Comparison of ENCODE assay signal across 2 cellular contexts in the genomic region with DNA sequence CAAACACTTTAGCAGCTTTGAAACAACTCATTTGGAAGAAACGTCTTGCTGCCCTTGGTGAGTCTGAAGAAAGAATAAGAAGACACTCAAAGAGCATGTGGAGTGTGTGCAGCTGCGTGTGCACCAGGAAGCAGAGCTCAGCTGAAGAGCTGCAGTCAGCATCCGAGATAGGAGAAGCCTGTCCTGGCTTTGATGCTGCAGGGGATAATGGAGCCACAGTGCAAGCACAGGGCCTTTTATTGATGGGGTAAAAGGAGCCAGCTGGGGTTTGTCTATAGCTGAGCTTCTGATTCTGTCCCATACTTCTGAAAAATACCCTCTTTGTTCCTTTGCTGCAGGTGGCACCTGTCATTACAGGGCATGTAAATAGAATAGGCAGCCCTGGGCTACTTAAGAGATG.
TF ChIP-seq lines count a peak whose summit lies in the region.

No MANE protein-coding gene starts in this region.

TF ChIP-seq in SK-N-SH, 30 proteins besides CTCF, POLR2A, EP300 and RAD21 (continued from another document):
- TF ChIP-seq, protein P1, sequence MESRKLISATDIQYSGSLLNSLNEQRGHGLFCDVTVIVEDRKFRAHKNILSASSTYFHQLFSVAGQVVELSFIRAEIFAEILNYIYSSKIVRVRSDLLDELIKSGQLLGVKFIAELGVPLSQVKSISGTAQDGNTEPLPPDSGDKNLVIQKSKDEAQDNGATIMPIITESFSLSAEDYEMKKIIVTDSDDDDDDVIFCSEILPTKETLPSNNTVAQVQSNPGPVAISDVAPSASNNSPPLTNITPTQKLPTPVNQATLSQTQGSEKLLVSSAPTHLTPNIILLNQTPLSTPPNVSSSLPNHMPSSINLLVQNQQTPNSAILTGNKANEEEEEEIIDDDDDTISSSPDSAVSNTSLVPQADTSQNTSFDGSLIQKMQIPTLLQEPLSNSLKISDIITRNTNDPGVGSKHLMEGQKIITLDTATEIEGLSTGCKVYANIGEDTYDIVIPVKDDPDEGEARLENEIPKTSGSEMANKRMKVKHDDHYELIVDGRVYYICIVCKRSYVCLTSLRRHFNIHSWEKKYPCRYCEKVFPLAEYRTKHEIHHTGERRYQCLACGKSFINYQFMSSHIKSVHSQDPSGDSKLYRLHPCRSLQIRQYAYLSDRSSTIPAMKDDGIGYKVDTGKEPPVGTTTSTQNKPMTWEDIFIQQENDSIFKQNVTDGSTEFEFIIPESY (IDR thresholded peaks at IDR 0.05; ENCODE audit: borderline replicate concordance, low read depth): no peak
- TF ChIP-seq, protein P2, sequence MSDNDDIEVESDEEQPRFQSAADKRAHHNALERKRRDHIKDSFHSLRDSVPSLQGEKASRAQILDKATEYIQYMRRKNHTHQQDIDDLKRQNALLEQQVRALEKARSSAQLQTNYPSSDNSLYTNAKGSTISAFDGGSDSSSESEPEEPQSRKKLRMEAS (IDR thresholded peaks at IDR 0.05; ENCODE audit: low read depth): no peak
- TF ChIP-seq NFIC (IDR thresholded peaks at IDR 0.05; ENCODE audit: borderline replicate concordance) (no peak), RFX5 (IDR thresholded peaks at IDR 0.05; ENCODE audit: low read length) (no peak), MEF2A (IDR thresholded peaks at IDR 0.05; ENCODE audit: borderline replicate concordance, low read depth) (no peak), GABPA (IDR thresholded peaks at IDR 0.05; ENCODE audit: low read depth) (no peak), TEAD4 (IDR thresholded peaks at IDR 0.05; ENCODE audit: borderline replicate concordance, insufficient read depth) (no peak), JUND (IDR thresholded peaks at IDR 0.05) (no peak), USF2 (IDR thresholded peaks at IDR 0.05; ENCODE audit: borderline replicate concordance, low read depth, low read length) (no peak), SMC3 (IDR thresholded peaks at IDR 0.05; ENCODE audit: low read depth, low read length) (no peak), CHD2 (IDR thresholded peaks at IDR 0.05; ENCODE audit: low read length, partially characterized antibody) (no peak), FOSL2 (IDR thresholded peaks at IDR 0.05; ENCODE audit: borderline replicate concordance, low read depth) (no peak), SIN3A (IDR thresholded peaks at IDR 0.05; ENCODE audit: borderline replicate concordance, low read depth, low read length) (no peak)
- TF ChIP-seq, protein P3, sequence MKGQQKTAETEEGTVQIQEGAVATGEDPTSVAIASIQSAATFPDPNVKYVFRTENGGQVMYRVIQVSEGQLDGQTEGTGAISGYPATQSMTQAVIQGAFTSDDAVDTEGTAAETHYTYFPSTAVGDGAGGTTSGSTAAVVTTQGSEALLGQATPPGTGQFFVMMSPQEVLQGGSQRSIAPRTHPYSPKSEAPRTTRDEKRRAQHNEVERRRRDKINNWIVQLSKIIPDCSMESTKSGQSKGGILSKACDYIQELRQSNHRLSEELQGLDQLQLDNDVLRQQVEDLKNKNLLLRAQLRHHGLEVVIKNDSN (IDR thresholded peaks at IDR 0.05; ENCODE audit: borderline replicate concordance, low read depth): no peak

TF ChIP-seq in SK-N-SH treated with all-trans-retinoic acid at 6 μM for 48 hours, 23 proteins besides CTCF, POLR2A, EP300 and RAD21 (continued from another document):
- no peak for TF ChIP-seq POU6F1 (CRISPR knock-in tag; IDR thresholded peaks at IDR 0.05; ENCODE audit: borderline replicate concordance, low read depth)
- no peak for TF ChIP-seq ZFP30 (CRISPR knock-in tag; IDR thresholded peaks at IDR 0.05)
- TF ChIP-seq ZNF8 (CRISPR knock-in tag; IDR thresholded peaks at IDR 0.05): no peak
- TF ChIP-seq CSDC2 (CRISPR knock-in tag; IDR thresholded peaks at IDR 0.05): no peak
- TF ChIP-seq SNAI2 (CRISPR knock-in tag; IDR thresholded peaks at IDR 0.05): no peak
- TF ChIP-seq TSHZ2 (CRISPR knock-in tag; IDR thresholded peaks at IDR 0.05): no peak
- TF ChIP-seq, protein P4, sequence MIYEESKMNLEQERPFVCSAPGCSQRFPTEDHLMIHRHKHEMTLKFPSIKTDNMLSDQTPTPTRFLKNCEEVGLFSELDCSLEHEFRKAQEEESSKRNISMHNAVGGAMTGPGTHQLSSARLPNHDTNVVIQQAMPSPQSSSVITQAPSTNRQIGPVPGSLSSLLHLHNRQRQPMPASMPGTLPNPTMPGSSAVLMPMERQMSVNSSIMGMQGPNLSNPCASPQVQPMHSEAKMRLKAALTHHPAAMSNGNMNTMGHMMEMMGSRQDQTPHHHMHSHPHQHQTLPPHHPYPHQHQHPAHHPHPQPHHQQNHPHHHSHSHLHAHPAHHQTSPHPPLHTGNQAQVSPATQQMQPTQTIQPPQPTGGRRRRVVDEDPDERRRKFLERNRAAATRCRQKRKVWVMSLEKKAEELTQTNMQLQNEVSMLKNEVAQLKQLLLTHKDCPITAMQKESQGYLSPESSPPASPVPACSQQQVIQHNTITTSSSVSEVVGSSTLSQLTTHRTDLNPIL (CRISPR knock-in tag; IDR thresholded peaks at IDR 0.05; ENCODE audit: low read depth): no peak
- TF ChIP-seq ZNF70 (CRISPR knock-in tag; IDR thresholded peaks at IDR 0.05): no peak
